1 cellular context compared by ENCODE assay signal in genomic region chr7:43583424-43584199, GRCh38.
A peak's percentile ranks its signal among the peaks of the same experiment; 100 is the strongest.
TF ChIP-seq lines count a peak whose summit lies in the region.

No MANE protein-coding gene starts in this region.

TF ChIP-seq in HEK293, 187 proteins besides CTCF, POLR2A, EP300 and RAD21 (continued from another document and continues in another):
- TF ChIP-seq, protein P1, sequence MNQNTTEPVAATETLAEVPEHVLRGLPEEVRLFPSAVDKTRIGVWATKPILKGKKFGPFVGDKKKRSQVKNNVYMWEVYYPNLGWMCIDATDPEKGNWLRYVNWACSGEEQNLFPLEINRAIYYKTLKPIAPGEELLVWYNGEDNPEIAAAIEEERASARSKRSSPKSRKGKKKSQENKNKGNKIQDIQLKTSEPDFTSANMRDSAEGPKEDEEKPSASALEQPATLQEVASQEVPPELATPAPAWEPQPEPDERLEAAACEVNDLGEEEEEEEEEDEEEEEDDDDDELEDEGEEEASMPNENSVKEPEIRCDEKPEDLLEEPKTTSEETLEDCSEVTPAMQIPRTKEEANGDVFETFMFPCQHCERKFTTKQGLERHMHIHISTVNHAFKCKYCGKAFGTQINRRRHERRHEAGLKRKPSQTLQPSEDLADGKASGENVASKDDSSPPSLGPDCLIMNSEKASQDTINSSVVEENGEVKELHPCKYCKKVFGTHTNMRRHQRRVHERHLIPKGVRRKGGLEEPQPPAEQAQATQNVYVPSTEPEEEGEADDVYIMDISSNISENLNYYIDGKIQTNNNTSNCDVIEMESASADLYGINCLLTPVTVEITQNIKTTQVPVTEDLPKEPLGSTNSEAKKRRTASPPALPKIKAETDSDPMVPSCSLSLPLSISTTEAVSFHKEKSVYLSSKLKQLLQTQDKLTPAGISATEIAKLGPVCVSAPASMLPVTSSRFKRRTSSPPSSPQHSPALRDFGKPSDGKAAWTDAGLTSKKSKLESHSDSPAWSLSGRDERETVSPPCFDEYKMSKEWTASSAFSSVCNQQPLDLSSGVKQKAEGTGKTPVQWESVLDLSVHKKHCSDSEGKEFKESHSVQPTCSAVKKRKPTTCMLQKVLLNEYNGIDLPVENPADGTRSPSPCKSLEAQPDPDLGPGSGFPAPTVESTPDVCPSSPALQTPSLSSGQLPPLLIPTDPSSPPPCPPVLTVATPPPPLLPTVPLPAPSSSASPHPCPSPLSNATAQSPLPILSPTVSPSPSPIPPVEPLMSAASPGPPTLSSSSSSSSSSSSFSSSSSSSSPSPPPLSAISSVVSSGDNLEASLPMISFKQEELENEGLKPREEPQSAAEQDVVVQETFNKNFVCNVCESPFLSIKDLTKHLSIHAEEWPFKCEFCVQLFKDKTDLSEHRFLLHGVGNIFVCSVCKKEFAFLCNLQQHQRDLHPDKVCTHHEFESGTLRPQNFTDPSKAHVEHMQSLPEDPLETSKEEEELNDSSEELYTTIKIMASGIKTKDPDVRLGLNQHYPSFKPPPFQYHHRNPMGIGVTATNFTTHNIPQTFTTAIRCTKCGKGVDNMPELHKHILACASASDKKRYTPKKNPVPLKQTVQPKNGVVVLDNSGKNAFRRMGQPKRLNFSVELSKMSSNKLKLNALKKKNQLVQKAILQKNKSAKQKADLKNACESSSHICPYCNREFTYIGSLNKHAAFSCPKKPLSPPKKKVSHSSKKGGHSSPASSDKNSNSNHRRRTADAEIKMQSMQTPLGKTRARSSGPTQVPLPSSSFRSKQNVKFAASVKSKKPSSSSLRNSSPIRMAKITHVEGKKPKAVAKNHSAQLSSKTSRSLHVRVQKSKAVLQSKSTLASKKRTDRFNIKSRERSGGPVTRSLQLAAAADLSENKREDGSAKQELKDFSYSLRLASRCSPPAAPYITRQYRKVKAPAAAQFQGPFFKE (tag by site-specific recombination; IDR thresholded peaks at IDR 0.05; ENCODE audit: borderline replicate concordance): no peak
- TF ChIP-seq ZNF670 (tag by site-specific recombination; IDR thresholded peaks at IDR 0.05; ENCODE audit: low read depth) (no peak), ZNF274 (IDR thresholded peaks at IDR 0.05; ENCODE audit: low read length) (no peak), ZNF274 (tag by site-specific recombination; IDR thresholded peaks at IDR 0.05; ENCODE audit: borderline replicate concordance) (no peak), ZNF2 (tag by site-specific recombination; IDR thresholded peaks at IDR 0.05) (no peak), GLI2 (tag by site-specific recombination; IDR thresholded peaks at IDR 0.05; ENCODE audit: borderline replicate concordance, low read depth) (no peak), ZNF280D (tag by site-specific recombination; IDR thresholded peaks at IDR 0.05) (no peak), HOXA7 (CRISPR knock-in tag; IDR thresholded peaks at IDR 0.05; ENCODE audit: borderline replicate concordance) (0 out of 2 replicates have a peak, but pooled peaks have one; percentile 27), KLF16 (tag by site-specific recombination; IDR thresholded peaks at IDR 0.05) (peak; percentile 17; the same call in 1 of the 2 replicates), ZNF221 (tag by site-specific recombination; IDR thresholded peaks at IDR 0.05; ENCODE audit: borderline replicate concordance) (no peak), ZNF341 (tag by site-specific recombination; IDR thresholded peaks at IDR 0.05; ENCODE audit: low read depth) (peak; percentile 60), ZNF837 (tag by site-specific recombination; IDR thresholded peaks at IDR 0.05) (no peak), INSM2 (tag by site-specific recombination; IDR thresholded peaks at IDR 0.05) (no peak), ZNF518A (tag by site-specific recombination; conservative IDR thresholded peaks at IDR 0.05; ENCODE audit: low read depth) (no peak), ZNF391 (tag by site-specific recombination; IDR thresholded peaks at IDR 0.05; ENCODE audit: borderline replicate concordance, low read depth) (no peak), ZNF629 (tag by site-specific recombination; IDR thresholded peaks at IDR 0.05) (no peak), ZSCAN16 (tag by site-specific recombination; IDR thresholded peaks at IDR 0.05) (no peak), ZNF146 (tag by site-specific recombination; IDR thresholded peaks at IDR 0.05) (no peak), ZBTB26 (tag by site-specific recombination; optimal IDR thresholded peaks at IDR 0.05) (peak; percentile 97), ZNF280C (tag by site-specific recombination; IDR thresholded peaks at IDR 0.05) (no peak), PRDM1 (tag by site-specific recombination; IDR thresholded peaks at IDR 0.05) (peak; percentile 97), ZEB2 (tag by site-specific recombination; IDR thresholded peaks at IDR 0.05) (peak; percentile 73; the same call in 1 of the 2 replicates), ZNF654 (tag by site-specific recombination; IDR thresholded peaks at IDR 0.05; ENCODE audit: low read depth) (0 out of 2 replicates have a peak, but pooled peaks have one; percentile 2), YY2 (tag by site-specific recombination; IDR thresholded peaks at IDR 0.05) (no peak), HIC1 (tag by site-specific recombination; IDR thresholded peaks at IDR 0.05) (peak; percentile 37; the same call in 1 of the 2 replicates), KLF17 (tag by site-specific recombination; IDR thresholded peaks at IDR 0.05) (no peak)
- TF ChIP-seq, protein P2, sequence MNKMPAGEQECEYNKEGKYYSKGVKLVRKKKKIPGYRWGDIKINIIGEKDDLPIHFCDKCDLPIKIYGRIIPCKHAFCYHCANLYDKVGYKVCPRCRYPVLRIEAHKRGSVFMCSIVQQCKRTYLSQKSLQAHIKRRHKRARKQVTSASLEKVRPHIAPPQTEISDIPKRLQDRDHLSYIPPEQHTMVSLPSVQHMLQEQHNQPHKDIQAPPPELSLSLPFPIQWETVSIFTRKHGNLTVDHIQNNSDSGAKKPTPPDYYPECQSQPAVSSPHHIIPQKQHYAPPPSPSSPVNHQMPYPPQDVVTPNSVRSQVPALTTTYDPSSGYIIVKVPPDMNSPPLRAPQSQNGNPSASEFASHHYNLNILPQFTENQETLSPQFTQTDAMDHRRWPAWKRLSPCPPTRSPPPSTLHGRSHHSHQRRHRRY (tag by site-specific recombination; IDR thresholded peaks at IDR 0.05): no peak
- TF ChIP-seq, protein P3, sequence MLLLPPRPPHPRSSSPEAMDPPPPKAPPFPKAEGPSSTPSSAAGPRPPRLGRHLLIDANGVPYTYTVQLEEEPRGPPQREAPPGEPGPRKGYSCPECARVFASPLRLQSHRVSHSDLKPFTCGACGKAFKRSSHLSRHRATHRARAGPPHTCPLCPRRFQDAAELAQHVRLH (tag by site-specific recombination; IDR thresholded peaks at IDR 0.05): no peak
